8 cellular contexts compared by ENCODE assay signal in the genomic region with DNA sequence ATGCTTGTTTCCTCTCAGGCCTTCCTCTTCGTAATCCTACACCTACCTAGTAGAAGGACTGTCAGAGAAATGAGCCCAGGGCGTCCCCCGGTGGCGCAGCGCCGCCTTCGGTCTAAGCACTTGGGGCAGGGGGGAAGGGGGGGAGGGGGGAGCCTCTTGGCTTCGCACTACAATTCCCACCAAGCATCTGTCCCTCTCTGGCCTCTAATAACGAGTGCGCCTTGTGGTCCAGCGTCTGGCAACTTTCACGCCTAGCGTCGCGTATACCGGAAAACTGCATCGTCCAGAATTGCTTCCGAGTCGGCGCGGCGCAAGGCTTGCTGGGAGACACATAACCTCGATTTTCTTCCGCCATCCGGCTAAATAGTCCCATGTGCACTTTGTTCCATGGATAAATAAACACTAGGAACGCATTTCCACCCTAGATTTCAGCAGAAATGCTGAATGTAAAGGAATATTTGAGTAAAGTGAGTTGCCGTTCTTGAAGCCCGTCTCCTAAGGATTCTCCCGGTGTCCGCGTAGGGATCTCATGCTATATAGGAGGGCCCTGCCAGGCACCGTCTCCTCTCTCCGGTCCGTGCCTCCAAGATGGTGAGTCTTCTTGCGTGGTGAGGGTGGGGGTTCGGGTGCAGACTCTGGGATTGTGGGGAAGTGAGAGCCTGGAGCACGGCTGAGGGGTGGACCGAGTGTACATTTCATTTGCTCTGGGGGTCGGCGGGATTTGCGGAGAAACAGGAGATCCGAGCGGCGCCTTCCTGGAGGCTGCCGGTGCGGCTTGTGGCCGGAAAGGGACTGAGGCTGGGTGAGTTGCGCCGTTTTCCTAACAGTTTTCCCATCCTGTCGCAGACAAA. TPM values are rescaled to one million over a fixed set of nuclear protein-coding genes. Genes with fewer than 3 reads are reported as not detected.
DNase-seq lines count a peak whose midpoint lies in the region; ATAC-seq and TF ChIP-seq lines count a peak whose summit lies in the region.

Gene RPS26, plus strand, starts transcription at position 340 of the 851 bp plus-strand sequence. Its CDS starts 249 bp downstream, at position 589.

- POLR2A ChIA-PET in Panc1 (lab: Charles Lee), result interaction anchor here (0.7 to 1.0 kb wide), 2 partner anchors 160 to 222 kb away, joined by 3 to 4 read pairs; no protein-coding TSS in a partner anchor

- H3K36me3 ChIP-seq in DND-41 (ENCODE audit: insufficient read depth, low read length) (peaks cover 34% of the 10 kb centered on the region), KMS-11 (ENCODE audit: insufficient read depth) (peaks cover 30% of the 10 kb centered on the region; the same call in 1 of the 2 replicates), Panc1 (ENCODE audit: control insufficient read depth, insufficient read depth, low read length) (peaks cover 23% of the 10 kb centered on the region), esophagus muscularis mucosa (peaks cover 22 to 47% (median 34%) of the 10 kb centered on the region in 4 donors), muscle layer of duodenum (ENCODE audit: control insufficient read depth in 1 of 2, insufficient read depth in 2 of 2, low read length in 2 of 2) (peaks cover 26 to 28% of the 10 kb centered on the region in 2 donors)

- H3K27me3 ChIP-seq in DND-41 (ENCODE audit: insufficient read depth, low read length, poor library complexity) (no peaks in the 10 kb centered on the region), KMS-11 (ENCODE audit: insufficient read depth, low read depth) (no peaks in the 10 kb centered on the region), Panc1 (ENCODE audit: control insufficient read depth, insufficient read depth, low read length) (no peaks in the 10 kb centered on the region), esophagus muscularis mucosa (no peaks in the 10 kb centered on the region), muscle layer of duodenum (ENCODE audit: low read depth, low read length) (no peaks in the 10 kb centered on the region)

- in situ Hi-C loops in Panc1 (cut with HindIII; ENCODE audit: low pct_unique_long_range_greater_than_20kb, low sequenced_read_pairs), result no loop called here

- H3K4me2 ChIP-seq in DND-41 (ENCODE audit: insufficient read depth, low read length) (peak within 1 kb of the TSS; percentile 93), KMS-11 (peak within 1 kb of the TSS; percentile 93)

- BruUV-seq in Panc1 (replicated peaks; lab: Mats Ljungman, UMichigan), result no TSS peak

- intact Hi-C loops in Panc1 (cut with micrococcal nuclease; ENCODE audit: unreplicated experiment), result loop anchor here (5.0 to 10.0 kb wide), 2 partner anchors 45 to 73 kb away; partner anchors contain the start of genes RPL41, SUOX and ZC3H10
- intact Hi-C loops in esophagus muscularis mucosa (cut with DNase I), result loop anchor here (2.0 kb wide), 1 partner anchor 45 kb away; the partner anchor contains the start of gene SUOX

- WGBS in esophagus muscularis mucosa, result under 1% methylated on average over 45 of the region's 50 CpGs

- no peaks in the 10 kb centered on the region for H3K9me3 ChIP-seq in DND-41 (ENCODE audit: insufficient read depth, low read length, severe bottlenecking)
- H3K9me3 ChIP-seq in Panc1 (ENCODE audit: control insufficient read depth, insufficient read depth, low read depth, low read length), result no peaks in the 10 kb centered on the region
- H3K9me3 ChIP-seq in esophagus muscularis mucosa, result no peaks in the 10 kb centered on the region
- no peaks in the 10 kb centered on the region for H3K9me3 ChIP-seq in muscle layer of duodenum (ENCODE audit: control insufficient read depth in 1 of 2, low read length in 2 of 2)

- H2AFZ ChIP-seq in DND-41 (ENCODE audit: low read depth, low read length) (peak within 1 kb of the TSS; percentile 99), KMS-11 (ENCODE audit: low read depth) (peak within 1 kb of the TSS; percentile 77)

- TF ChIP-seq CTCF in DND-41 (IDR thresholded peaks at IDR 0.05; ENCODE audit: borderline replicate concordance, extremely low read depth, low read length, poor library complexity, severe bottlenecking) (peak; percentile 73), KMS-11 (conservative IDR thresholded peaks at IDR 0.05; ENCODE audit: low read depth, low read length) (peak; percentile 71), Panc1 (IDR thresholded peaks at IDR 0.05) (peak; percentile 89), esophagus muscularis mucosa (IDR thresholded peaks at IDR 0.05) (peak; percentile 13 to 55 (median 54))

- no peak for TF ChIP-seq EP300 in esophagus muscularis mucosa (IDR thresholded peaks at IDR 0.05)

- H3K4me3 ChIP-seq in DND-41 (ENCODE audit: low read depth in 1 of 2, low read length in 2 of 2) (peak within 1 kb of the TSS; percentile 76 to 81), KMS-11 (IDR thresholded peaks at IDR 0.05; ENCODE audit: insufficient read depth, low read depth, low read length) (peak within 1 kb of the TSS; percentile 93), Panc1 (ENCODE audit: low read depth in 2 of 2, low read length in 2 of 2) (peak within 1 kb of the TSS; percentile 92 to 96), esophagus muscularis mucosa (peak within 1 kb of the TSS; percentile 69 to 87 (median 82)), muscle layer of duodenum (ENCODE audit: low read depth in 1 of 2, low read length in 2 of 2) (peak within 1 kb of the TSS; percentile 78 to 89)

- H3K9ac ChIP-seq in DND-41 (ENCODE audit: low read depth, low read length) (peak within 1 kb of the TSS; percentile 74), KMS-11 (peak within 1 kb of the TSS; percentile 68)

- peak; percentile 93 for TF ChIP-seq POLR2A in esophagus muscularis mucosa (IDR thresholded peaks at IDR 0.05; ENCODE audit: low read depth)

- H4K20me1 ChIP-seq in DND-41 (ENCODE audit: insufficient read depth, low read length) (peaks cover 16% of the 10 kb centered on the region), KMS-11 (ENCODE audit: insufficient read depth) (peaks cover 7% of the 10 kb centered on the region; the same call in 1 of the 2 replicates)

- ATAC-seq in DND-41 (ENCODE audit: insufficient read depth, low read depth) (peak; percentile 94), GM21737 (IDR thresholded peaks at IDR 0.05; ENCODE audit: unreplicated experiment) (peak; percentile 87), Panc1 (peak; percentile 97)

- H3K4me1 ChIP-seq in DND-41 (ENCODE audit: insufficient read depth, low read length) (peaks cover 28% of the 10 kb centered on the region), KMS-11 (ENCODE audit: low read depth, poor library complexity, severe bottlenecking) (peaks cover 31% of the 10 kb centered on the region), Panc1 (ENCODE audit: control insufficient read depth, insufficient read depth, low read length) (0 out of 2 replicates have a peak, but pooled peaks cover 6% of the 10 kb centered on the region), esophagus muscularis mucosa (peaks cover 15 to 24% (median 20%) of the 10 kb centered on the region in 4 donors), muscle layer of duodenum (ENCODE audit: control insufficient read depth in 1 of 2, insufficient read depth in 2 of 2, low read length in 2 of 2) (peaks cover 9 to 17% of the 10 kb centered on the region in 2 donors)

- H3K79me2 ChIP-seq in DND-41 (ENCODE audit: insufficient read depth, low read length) (peaks cover 31% of the 10 kb centered on the region), KMS-11 (ENCODE audit: insufficient read depth, low read depth) (peaks cover 33% of the 10 kb centered on the region)

- H3K27ac ChIP-seq in DND-41 (ENCODE audit: low read length) (peak within 1 kb of the TSS; percentile 100), KMS-11 (peak within 1 kb of the TSS; percentile 58), Panc1 (ENCODE audit: low read length) (peak within 1 kb of the TSS; percentile 100), esophagus muscularis mucosa (replicated peaks in 1 of 4) (peak within 1 kb of the TSS; percentile 86 to 96 (median 89)), muscle layer of duodenum (ENCODE audit: low read length) (peak within 1 kb of the TSS; percentile 93)

- CTCF ChIA-PET in Panc1 (lab: Charles Lee), result interaction anchor here (0.7 kb wide), 1 partner anchor 845 kb away, joined by 7 read pairs; no protein-coding TSS in a partner anchor

- peak; percentile 98 for DNase-seq in DND-41
- DNase-seq in Panc1 (ENCODE audit: low read depth, low spot score), result peak; percentile 99
- DNase-seq in activated T-cell treated with anti-CD3 and anti-CD28 coated beads, Interleukin-2, amount 50 U/mL, for 48 hours, result peak; percentile 92 to 94
- DNase-seq in esophagus muscularis mucosa (ENCODE audit: extremely low spot score), result peak; percentile 99
- peak; percentile 86 to 90 for DNase-seq in stimulated activated CD8-positive, alpha-beta memory T cell treated with anti-CD3 and anti-CD28 coated beads, Interleukin-7, amount 100 ng/mL, for 4 hours (ENCODE audit: low read depth in 2 of 2)

RNA-seq across cellular contexts. Expression of gene RPS26, which starts in this region (rescaled TPM):
- total RNA-seq in Panc1 (2021; ENCODE audit: unreplicated experiment), result 46.4 TPM
- polyA plus RNA-seq in Panc1 (2012; ENCODE audit: insufficient read length), result 199 TPM
- total RNA-seq in esophagus muscularis mucosa, result 1,000 to 10,000 TPM in 1 of 4 donors, 100 to 1,000 TPM in 3; 104 to 1,982 (median 577) TPM

Comparison
In these comparisons a context has a peak if more than half of its experiments do, and no peak if none do; other contexts are left out.
1. Peak in every context shown above with its lines: DNase-seq, ATAC-seq, H3K4me3 ChIP-seq and H3K27ac ChIP-seq.